In genomic region chr6:42891199-42891722, GRCh38 we compare ENCODE assay signal across 8 cellular contexts. TPM values are rescaled to one million over a fixed set of nuclear protein-coding genes. Genes with fewer than 3 reads are reported as not detected.
DNase-seq lines count a peak whose midpoint lies in the region; ATAC-seq lines count a peak whose summit lies in the region.

No MANE protein-coding gene starts in this region.

- peaks cover 14% of the 10 kb centered on the region for H3K36me3 ChIP-seq in HUES48 (ENCODE audit: control insufficient read depth, insufficient read depth, low read length)

- no peak for ATAC-seq in stimulated activated naive CD8-positive, alpha-beta T cell treated with anti-CD3 and anti-CD28 coated beads, Interleukin-15, amount 100 ng/mL, for 72 hours
- ATAC-seq in HG03039 (IDR thresholded peaks at IDR 0.05; ENCODE audit: unreplicated experiment) (no peak), GM21723 (IDR thresholded peaks at IDR 0.05; ENCODE audit: unreplicated experiment) (no peak), GM21576 (IDR thresholded peaks at IDR 0.05; ENCODE audit: unreplicated experiment) (no peak)

- no peak for DNase-seq in activated naive CD8-positive, alpha-beta T cell treated with anti-CD3 and anti-CD28 coated beads for 36 hours
- DNase-seq in immature natural killer cell (no peak), NCI-H524 (lab: John Stamatoyannopoulos, UW) (no peak)
- DNase-seq in stimulated activated naive CD8-positive, alpha-beta T cell treated with anti-CD3 and anti-CD28 coated beads, Interleukin-15, amount 100 ng/mL, for 72 hours = no peak

- H3K27me3 Mint-ChIP-seq in activated naive CD8-positive, alpha-beta T cell treated with anti-CD3 and anti-CD28 coated beads for 36 hours = no peaks in the 10 kb centered on the region
- peaks cover 4 to 5% (median 4%) of the 10 kb centered on the region in 3 donors for H3K27me3 Mint-ChIP-seq in immature natural killer cell (ENCODE audit: low read depth in 3 of 3)
- H3K27me3 Mint-ChIP-seq in stimulated activated naive CD8-positive, alpha-beta T cell treated with anti-CD3 and anti-CD28 coated beads, Interleukin-15, amount 100 ng/mL, for 72 hours = no peaks in the 10 kb centered on the region

- no peaks in the 10 kb centered on the region for H3K27me3 ChIP-seq in HUES48 (ENCODE audit: control insufficient read depth, insufficient read depth, low read length)

- peak overlapping the region; percentile 91 for H3K4me3 Mint-ChIP-seq in activated naive CD8-positive, alpha-beta T cell treated with anti-CD3 and anti-CD28 coated beads for 36 hours
- peak overlapping the region; percentile 96 to 99 (median 98) for H3K4me3 Mint-ChIP-seq in immature natural killer cell
- peak overlapping the region; percentile 90 to 96 for H3K4me3 Mint-ChIP-seq in stimulated activated naive CD8-positive, alpha-beta T cell treated with anti-CD3 and anti-CD28 coated beads, Interleukin-15, amount 100 ng/mL, for 72 hours

- peak overlapping the region; percentile 98 for H3K27ac Mint-ChIP-seq in activated naive CD8-positive, alpha-beta T cell treated with anti-CD3 and anti-CD28 coated beads for 36 hours
- H3K27ac Mint-ChIP-seq in immature natural killer cell = peak overlapping the region; percentile 85 to 97 (median 94)
- H3K27ac Mint-ChIP-seq in stimulated activated naive CD8-positive, alpha-beta T cell treated with anti-CD3 and anti-CD28 coated beads, Interleukin-15, amount 100 ng/mL, for 72 hours = peak overlapping the region; percentile 89 to 98

- peak overlapping the region; percentile 95 for H3K9ac ChIP-seq in HUES48 (ENCODE audit: low read depth, low read length)

- H3K36me3 Mint-ChIP-seq in activated naive CD8-positive, alpha-beta T cell treated with anti-CD3 and anti-CD28 coated beads for 36 hours = peaks cover 22% of the 10 kb centered on the region
- H3K36me3 Mint-ChIP-seq in immature natural killer cell = peaks cover 2 to 6% (median 3%) of the 10 kb centered on the region in 3 donors

- H3K9me3 ChIP-seq in HUES48 (ENCODE audit: control insufficient read depth, insufficient read depth, low read length) = no peaks in the 10 kb centered on the region

- H3K4me1 Mint-ChIP-seq in activated naive CD8-positive, alpha-beta T cell treated with anti-CD3 and anti-CD28 coated beads for 36 hours = peaks cover 29% of the 10 kb centered on the region
- H3K4me1 Mint-ChIP-seq in immature natural killer cell = peaks cover 15 to 16% of the 10 kb centered on the region in 2 donors
- H3K4me1 Mint-ChIP-seq in stimulated activated naive CD8-positive, alpha-beta T cell treated with anti-CD3 and anti-CD28 coated beads, Interleukin-15, amount 100 ng/mL, for 72 hours = peaks cover 52% of the 10 kb centered on the region

- no peaks in the 10 kb centered on the region for H3K9me3 Mint-ChIP-seq in activated naive CD8-positive, alpha-beta T cell treated with anti-CD3 and anti-CD28 coated beads for 36 hours
- no peaks in the 10 kb centered on the region for H3K9me3 Mint-ChIP-seq in immature natural killer cell
- no peaks in the 10 kb centered on the region for H3K9me3 Mint-ChIP-seq in stimulated activated naive CD8-positive, alpha-beta T cell treated with anti-CD3 and anti-CD28 coated beads, Interleukin-15, amount 100 ng/mL, for 72 hours

- peak overlapping the region; percentile 85 for H3K4me3 ChIP-seq in HUES48 (ENCODE audit: low read depth, low read length)

- 0 out of 2 replicates have a peak, but pooled peaks cover 7% of the 10 kb centered on the region for H3K4me1 ChIP-seq in HUES48 (ENCODE audit: control insufficient read depth, insufficient read depth, low read length)

- H3K27ac ChIP-seq in HUES48 (ENCODE audit: low read depth, low read length) = peak overlapping the region; percentile 100

RNA-seq across cellular contexts. Expression of gene RPL7L1, which starts 11.8 kb away (rescaled TPM):
- total RNA-seq in activated naive CD8-positive, alpha-beta T cell treated with anti-CD3 and anti-CD28 coated beads for 36 hours = 100 to 1,000 TPM; 193 to 200 TPM
- 10 to 100 TPM; 42.4 to 90.8 (median 50.5) TPM for polyA plus RNA-seq in immature natural killer cell

RNA-seq across cellular contexts. Expression of gene PTCRA, which starts 24.6 kb away (rescaled TPM):
- not detected for total RNA-seq in activated naive CD8-positive, alpha-beta T cell treated with anti-CD3 and anti-CD28 coated beads for 36 hours
- 1 to 10 TPM in 1 of 3 donors, under 1 TPM in 1, not detected in 1; 0.62 to 3.1 TPM for polyA plus RNA-seq in immature natural killer cell

RNA-seq across cellular contexts. Expression of gene CNPY3, which starts 38.0 kb away (rescaled TPM):
- 10 to 100 TPM; 53.6 to 55.7 TPM for total RNA-seq in activated naive CD8-positive, alpha-beta T cell treated with anti-CD3 and anti-CD28 coated beads for 36 hours
- 100 to 1,000 TPM in 2 of 3 donors, 10 to 100 TPM in 1; 92.9 to 129 (median 119) TPM for polyA plus RNA-seq in immature natural killer cell
